Comparison of ENCODE assay signal across 12 cellular contexts in the genomic region with DNA sequence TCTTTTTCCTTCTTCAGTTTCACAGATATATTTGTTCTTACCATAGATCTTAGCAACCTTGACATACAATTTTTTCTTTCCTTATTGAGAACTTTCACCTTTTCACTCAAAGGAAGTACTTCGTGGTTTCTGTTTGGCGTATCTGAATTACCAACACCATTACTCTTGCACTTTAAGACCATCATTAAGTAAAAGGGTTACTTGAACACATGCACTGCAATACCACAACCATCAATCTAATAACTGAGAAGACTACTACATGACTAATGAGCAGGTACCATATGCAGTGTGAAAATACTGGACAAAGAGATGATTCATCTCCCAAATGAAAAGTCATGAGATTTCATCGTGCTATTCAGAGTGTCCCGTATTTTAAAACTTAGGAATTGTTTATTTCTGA.
DNase-seq lines count a peak whose midpoint lies in the region; ATAC-seq lines count a peak whose summit lies in the region.
"Had no signal": no experiment of that assay in that cellular context is flagged by ENCODE, and none has a peak within 500 bp of the region (broad histone marks: within the 10 kb centered on the region; RNA-seq: fewer than 3 reads in every experiment).

No MANE protein-coding gene starts in this region.

- peak overlapping the region; percentile 1 for H3K4me3 Mint-ChIP-seq in activated naive CD4-positive, alpha-beta T cell treated with anti-CD3 and anti-CD28 coated beads, Interleukin-2, amount 50 U/mL, for 24 hours
- peak overlapping the region; percentile 6 to 19 for H3K4me3 Mint-ChIP-seq in stimulated activated naive CD8-positive, alpha-beta T cell treated with anti-CD3 and anti-CD28 coated beads, Interleukin-15, amount 100 ng/mL, for 72 hours

- peaks cover 12% of the 10 kb centered on the region for H3K4me1 Mint-ChIP-seq in activated naive CD4-positive, alpha-beta T cell treated with anti-CD3 and anti-CD28 coated beads, Interleukin-2, amount 50 U/mL, for 24 hours
- H3K4me1 Mint-ChIP-seq in stimulated activated naive CD8-positive, alpha-beta T cell treated with anti-CD3 and anti-CD28 coated beads, Interleukin-15, amount 100 ng/mL, for 72 hours = peaks cover 18% of the 10 kb centered on the region

- ATAC-seq in GM21723 (IDR thresholded peaks at IDR 0.05; ENCODE audit: unreplicated experiment) = peak; percentile 60
- ATAC-seq in HG03442 (IDR thresholded peaks at IDR 0.05; ENCODE audit: unreplicated experiment) = peak; percentile 94
- peak; percentile 99 for ATAC-seq in stimulated activated naive CD8-positive, alpha-beta T cell treated with anti-CD3 and anti-CD28 coated beads, Interleukin-15, amount 100 ng/mL, for 72 hours
- no peak for ATAC-seq in GM19324 (IDR thresholded peaks at IDR 0.05; ENCODE audit: low FRiP score, unreplicated experiment)
- ATAC-seq in GM21367 (IDR thresholded peaks at IDR 0.05; ENCODE audit: unreplicated experiment) = no peak

- H3K27ac Mint-ChIP-seq in activated naive CD4-positive, alpha-beta T cell treated with anti-CD3 and anti-CD28 coated beads, Interleukin-2, amount 50 U/mL, for 24 hours = no peak overlapping the region
- peak overlapping the region in 1 of 2 donors; percentile 42 for H3K27ac Mint-ChIP-seq in stimulated activated naive CD8-positive, alpha-beta T cell treated with anti-CD3 and anti-CD28 coated beads, Interleukin-15, amount 100 ng/mL, for 72 hours

- no peak for DNase-seq in activated naive CD4-positive, alpha-beta T cell treated with Interleukin-2 at 50 U/mL for 16 hours
- no peak for DNase-seq in stimulated activated naive CD8-positive, alpha-beta T cell treated with anti-CD3 and anti-CD28 coated beads, Interleukin-15, amount 100 ng/mL, for 72 hours
- DNase-seq in HCEC 1CT = no peak
- DNase-seq: activated effector memory CD4-positive, alpha-beta T cell treated with Interleukin-2 at 50 U/mL for 16 hours; GF-D8; hypothalamus; stomach had no signal

- peaks cover 2% of the 10 kb centered on the region for H3K27me3 Mint-ChIP-seq in activated naive CD4-positive, alpha-beta T cell treated with anti-CD3 and anti-CD28 coated beads, Interleukin-2, amount 50 U/mL, for 24 hours
- H3K27me3 Mint-ChIP-seq in stimulated activated naive CD8-positive, alpha-beta T cell treated with anti-CD3 and anti-CD28 coated beads, Interleukin-15, amount 100 ng/mL, for 72 hours = peaks cover 10% of the 10 kb centered on the region

- H3K9me3 Mint-ChIP-seq in activated naive CD4-positive, alpha-beta T cell treated with anti-CD3 and anti-CD28 coated beads, Interleukin-2, amount 50 U/mL, for 24 hours = no peaks in the 10 kb centered on the region
- H3K9me3 Mint-ChIP-seq in stimulated activated naive CD8-positive, alpha-beta T cell treated with anti-CD3 and anti-CD28 coated beads, Interleukin-15, amount 100 ng/mL, for 72 hours = no peaks in the 10 kb centered on the region

- H3K36me3 Mint-ChIP-seq in activated naive CD4-positive, alpha-beta T cell treated with anti-CD3 and anti-CD28 coated beads, Interleukin-2, amount 50 U/mL, for 24 hours = peaks cover 3% of the 10 kb centered on the region

Comparison
In these comparisons a context has a peak if more than half of its experiments do, and no peak if none do; other contexts are left out.
1. ATAC-seq: peak in GM21723 (single experiment), HG03442 (single experiment) and stimulated activated naive CD8-positive, alpha-beta T cell treated with anti-CD3 and anti-CD28 coated beads, Interleukin-15, amount 100 ng/mL, for 72 hours (single experiment); none in GM19324 (single experiment) and GM21367 (single experiment).